8 cellular contexts compared by ENCODE assay signal in the genomic region with DNA sequence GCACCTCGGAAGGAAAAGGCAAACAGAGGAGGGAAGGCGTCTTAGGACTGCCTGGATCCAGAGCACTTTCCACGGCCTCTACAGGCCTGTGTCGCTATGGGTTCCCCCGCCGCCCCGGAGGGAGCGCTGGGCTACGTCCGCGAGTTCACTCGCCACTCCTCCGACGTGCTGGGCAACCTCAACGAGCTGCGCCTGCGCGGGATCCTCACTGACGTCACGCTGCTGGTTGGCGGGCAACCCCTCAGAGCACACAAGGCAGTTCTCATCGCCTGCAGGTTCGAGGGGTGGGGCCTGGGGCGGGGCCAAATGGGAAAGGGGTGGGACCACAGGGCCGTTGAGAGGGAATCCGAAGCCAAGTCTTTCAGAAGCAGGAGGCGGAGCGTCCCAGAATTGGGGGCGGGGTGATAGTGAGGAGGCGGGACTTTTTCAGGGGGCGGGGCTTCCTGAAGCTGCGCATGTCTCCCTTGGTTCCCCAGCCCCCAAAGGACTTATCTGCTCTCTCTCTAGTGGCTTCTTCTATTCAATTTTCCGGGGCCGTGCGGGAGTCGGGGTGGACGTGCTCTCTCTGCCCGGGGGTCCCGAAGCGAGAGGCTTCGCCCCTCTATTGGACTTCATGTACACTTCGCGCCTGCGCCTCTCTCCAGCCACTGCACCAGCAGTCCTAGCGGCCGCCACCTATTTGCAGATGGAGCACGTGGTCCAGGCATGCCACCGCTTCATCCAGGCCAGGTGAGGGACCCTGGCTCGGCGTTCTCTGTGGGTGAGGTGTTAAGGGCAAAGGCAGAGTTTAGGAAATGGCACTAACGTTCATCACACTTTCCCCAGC. TPM values are rescaled to one million over a fixed set of nuclear protein-coding genes. Genes with fewer than 3 reads are reported as not detected.
DNase-seq lines count a peak whose midpoint lies in the region; ATAC-seq and TF ChIP-seq lines count a peak whose summit lies in the region.

No MANE protein-coding gene starts in this region.

- CTCF ChIA-PET in Panc1 (lab: Charles Lee), result no interaction called here

- intact Hi-C loops in Panc1 (cut with micrococcal nuclease; ENCODE audit: unreplicated experiment), result loop anchor here (5.0 kb wide), 1 partner anchor 111 kb away; no protein-coding TSS in a partner anchor

- DNase-seq in Panc1 (ENCODE audit: low read depth, low spot score) (no peak), activated gamma-delta T cell (lab: John Stamatoyannopoulos, UW) (peak; percentile 97), foreskin keratinocyte (peak in 1 of 2 donors; percentile 82), COLO668 (lab: John Stamatoyannopoulos, UW; ENCODE audit: unreplicated experiment) (no peak)

- peaks cover 67% of the 10 kb centered on the region for H3K27me3 Mint-ChIP-seq in nephron (ENCODE audit: low read depth)
- H3K27me3 Mint-ChIP-seq in stimulated activated memory B cell treated with anti-CD40 and anti-IgM and Interleukin-4, amounts not matched to agents 10 μg/mL and 1 μg/mL and 100 μg/mL, for 72 hours, result no peaks in the 10 kb centered on the region

- H3K4me3 ChIP-seq in Panc1 (ENCODE audit: low read depth in 2 of 2, low read length in 2 of 2), result no peak overlapping the region

- peak overlapping the region; percentile 28 to 76 (median 68) for H3K4me3 Mint-ChIP-seq in nephron
- H3K4me3 Mint-ChIP-seq in stimulated activated memory B cell treated with anti-CD40 and anti-IgM and Interleukin-4, amounts not matched to agents 10 μg/mL and 1 μg/mL and 100 μg/mL, for 72 hours, result peak overlapping the region; percentile 71

- TF ChIP-seq CTCF in Panc1 (IDR thresholded peaks at IDR 0.05) (no peak), foreskin keratinocyte (conservative IDR thresholded peaks at IDR 0.05) (no peak), nephron (IDR thresholded peaks at IDR 0.05; ENCODE audit: unreplicated experiment in 3 of 3) (no peak)

- H3K27ac ChIP-seq in Panc1 (ENCODE audit: low read length) (no peak overlapping the region), foreskin keratinocyte (no peak overlapping the region)

- H3K36me3 Mint-ChIP-seq in nephron (ENCODE audit: low read depth), result no peaks in the 10 kb centered on the region
- H3K36me3 Mint-ChIP-seq in stimulated activated memory B cell treated with anti-CD40 and anti-IgM and Interleukin-4, amounts not matched to agents 10 μg/mL and 1 μg/mL and 100 μg/mL, for 72 hours, result no peaks in the 10 kb centered on the region

- H3K27me3 ChIP-seq in Panc1 (ENCODE audit: control insufficient read depth, insufficient read depth, low read length) (no peaks in the 10 kb centered on the region), foreskin keratinocyte (peaks cover 9% of the 10 kb centered on the region)

- no peaks in the 10 kb centered on the region for H3K9me3 ChIP-seq in Panc1 (ENCODE audit: control insufficient read depth, insufficient read depth, low read depth, low read length)

- in situ Hi-C loops in Panc1 (cut with HindIII; ENCODE audit: low pct_unique_long_range_greater_than_20kb, low sequenced_read_pairs), result no loop called here

- H3K9me3 Mint-ChIP-seq in nephron, result no peaks in the 10 kb centered on the region
- H3K9me3 Mint-ChIP-seq in stimulated activated memory B cell treated with anti-CD40 and anti-IgM and Interleukin-4, amounts not matched to agents 10 μg/mL and 1 μg/mL and 100 μg/mL, for 72 hours, result no peaks in the 10 kb centered on the region

- no peaks in the 10 kb centered on the region for H3K36me3 ChIP-seq in Panc1 (ENCODE audit: control insufficient read depth, insufficient read depth, low read length)

- H3K4me1 ChIP-seq in Panc1 (ENCODE audit: control insufficient read depth, insufficient read depth, low read length), result peaks cover 16% of the 10 kb centered on the region
- no peaks in the 10 kb centered on the region for H3K4me1 ChIP-seq in foreskin keratinocyte

- POLR2A ChIA-PET in Panc1 (lab: Charles Lee), result no interaction called here

- ATAC-seq in GM21723 (IDR thresholded peaks at IDR 0.05; ENCODE audit: unreplicated experiment) (peak; percentile 41), Panc1 (peak; percentile 40), foreskin keratinocyte (peak; percentile 77), HG03097 (IDR thresholded peaks at IDR 0.05; ENCODE audit: low FRiP score, unreplicated experiment) (no peak)
- peak; percentile 78 for ATAC-seq in stimulated activated memory B cell treated with anti-CD40 and anti-IgM and Interleukin-4, amounts not matched to agents 10 μg/mL and 1 μg/mL and 100 μg/mL, for 72 hours

- BruUV-seq in Panc1 (replicated peaks; lab: Mats Ljungman, UMichigan), result no TSS peak

- H3K27ac Mint-ChIP-seq in nephron, result peak overlapping the region in 2 of 3 experiments; percentile 4 to 72
- peak overlapping the region; percentile 90 for H3K27ac Mint-ChIP-seq in stimulated activated memory B cell treated with anti-CD40 and anti-IgM and Interleukin-4, amounts not matched to agents 10 μg/mL and 1 μg/mL and 100 μg/mL, for 72 hours

- peaks cover 17% of the 10 kb centered on the region for H3K4me1 Mint-ChIP-seq in nephron
- peaks cover 43% of the 10 kb centered on the region for H3K4me1 Mint-ChIP-seq in stimulated activated memory B cell treated with anti-CD40 and anti-IgM and Interleukin-4, amounts not matched to agents 10 μg/mL and 1 μg/mL and 100 μg/mL, for 72 hours

RNA-seq across cellular contexts. Expression of a gene that starts 0.9 kb away (rescaled TPM):
- 0.18 TPM for total RNA-seq in Panc1 (2021; ENCODE audit: unreplicated experiment)
- polyA plus RNA-seq in Panc1 (2012; ENCODE audit: insufficient read length), result 0.18 TPM
- total RNA-seq in foreskin keratinocyte, result 0.07 and 0.10 TPM in 2 replicates
- polyA plus RNA-seq in foreskin keratinocyte, result 0.06 TPM in 2 replicates

RNA-seq across cellular contexts. Expression of a gene that starts 11.4 kb away (rescaled TPM):
- total RNA-seq in Panc1 (2021; ENCODE audit: unreplicated experiment) (196 TPM), foreskin keratinocyte (152 and 162 TPM in 2 replicates)
- 255 TPM for polyA plus RNA-seq in Panc1 (2012; ENCODE audit: insufficient read length)
- polyA plus RNA-seq in foreskin keratinocyte, result 361 and 378 TPM in 2 replicates

RNA-seq across cellular contexts. Expression of a gene that starts 12.0 kb away (rescaled TPM):
- total RNA-seq in Panc1 (2021; ENCODE audit: unreplicated experiment), result 13.1 TPM
- 10.7 TPM for polyA plus RNA-seq in Panc1 (2012; ENCODE audit: insufficient read length)
- 4.3 and 6.7 TPM in 2 replicates for total RNA-seq in foreskin keratinocyte
- polyA plus RNA-seq in foreskin keratinocyte, result 6.9 and 10.2 TPM in 2 replicates

RNA-seq across cellular contexts. Expression of a gene that starts 20.1 kb away (rescaled TPM):
- not detected for total RNA-seq in Panc1 (2021; ENCODE audit: unreplicated experiment)
- polyA plus RNA-seq in Panc1 (2012; ENCODE audit: insufficient read length), result 0.62 TPM
- 0.21 and 0.24 TPM in 2 replicates for total RNA-seq in foreskin keratinocyte
- 0.30 and 0.65 TPM in 2 replicates for polyA plus RNA-seq in foreskin keratinocyte

RNA-seq across cellular contexts. Expression of a gene that starts 27.9 kb away (rescaled TPM):
- total RNA-seq in Panc1 (2021; ENCODE audit: unreplicated experiment) (not detected), foreskin keratinocyte (0.28 and 0.34 TPM in 2 replicates)
- 1.4 TPM for polyA plus RNA-seq in Panc1 (2012; ENCODE audit: insufficient read length)
- polyA plus RNA-seq in foreskin keratinocyte, result 0.18 and 0.47 TPM in 2 replicates
